ENCODE assay signal across 14 cellular contexts in genomic region chr7:155973451-155973997, GRCh38.
A peak's percentile ranks its signal among the peaks of the same experiment; 100 is the strongest.
DNase-seq lines count a peak whose midpoint lies in the region; ATAC-seq and TF ChIP-seq lines count a peak whose summit lies in the region.
"Had no signal": no experiment of that assay in that cellular context is flagged by ENCODE, and none has a peak within 500 bp of the region (broad histone marks: within the 10 kb centered on the region; RNA-seq: fewer than 3 reads in every experiment).

No MANE protein-coding gene starts in this region.

- no peak for TF ChIP-seq EP300 in gastroesophageal sphincter (IDR thresholded peaks at IDR 0.05)

- H3K27me3 Mint-ChIP-seq in activated CD8-positive, alpha-beta memory T cell treated with anti-CD3 and anti-CD28 coated beads, Interleukin-2, amount 10 ng/mL, durations not matched to agents 7 days and 5 days: peaks cover 12% of the 10 kb centered on the region

- H3K4me3 Mint-ChIP-seq in activated CD8-positive, alpha-beta memory T cell treated with anti-CD3 and anti-CD28 coated beads, Interleukin-2, amount 10 ng/mL, durations not matched to agents 7 days and 5 days: no peak overlapping the region

- CTCF ChIA-PET in activated CD8-positive, alpha-beta memory T cell treated with anti-CD3 and anti-CD28 coated beads, Interleukin-2, amount 10 ng/mL, durations not matched to agents 7 days and 5 days (lab: Charles Lee): no interaction called here

- H3K36me3 ChIP-seq in gastroesophageal sphincter: no peaks in the 10 kb centered on the region

- no peak for TF ChIP-seq POLR2A in gastroesophageal sphincter (IDR thresholded peaks at IDR 0.05)

- peak; percentile 19 for DNase-seq in activated CD8-positive, alpha-beta memory T cell treated with anti-CD3 and anti-CD28 coated beads, Interleukin-2, amount 10 ng/mL, durations not matched to agents 7 days and 5 days
- DNase-seq in activated CD8-positive, alpha-beta memory T cell treated with anti-CD3 and anti-CD28 coated beads, Interleukin-2, amount 50 U/mL, for 4 hours: no peak
- DNase-seq in islet precursor cell (peak; percentile 39), posterior vena cava (ENCODE audit: low spot score) (peak; percentile 73), ureter (ENCODE audit: low spot score) (peak; percentile 24), globus pallidus (ENCODE audit: low spot score) (no peak)
- DNase-seq: GOT3, NCI-H1048, NCI-H146, NCI-H510A treated with DMSO at 0.1 percent for 48 hours, NCI-H82, PC-3 had no signal

- intact Hi-C loops in posterior vena cava (cut with DNase I): no loop called here

- no peak overlapping the region for H3K27ac ChIP-seq in gastroesophageal sphincter

- 25 to 63% methylated on average over 2 of the region's 15 CpGs for WGBS in gastroesophageal sphincter (ENCODE audit: low coverage in 1 of 2), 2 donors

- no peaks in the 10 kb centered on the region for H3K4me1 Mint-ChIP-seq in activated CD8-positive, alpha-beta memory T cell treated with anti-CD3 and anti-CD28 coated beads, Interleukin-2, amount 10 ng/mL, durations not matched to agents 7 days and 5 days

- TF ChIP-seq CTCF in gastroesophageal sphincter (IDR thresholded peaks at IDR 0.05): no peak

- H3K4me1 ChIP-seq in gastroesophageal sphincter: no peaks in the 10 kb centered on the region

- no peaks in the 10 kb centered on the region for H3K9me3 ChIP-seq in gastroesophageal sphincter

- H3K9me3 Mint-ChIP-seq in activated CD8-positive, alpha-beta memory T cell treated with anti-CD3 and anti-CD28 coated beads, Interleukin-2, amount 10 ng/mL, durations not matched to agents 7 days and 5 days (ENCODE audit: low read depth): no peaks in the 10 kb centered on the region

- H3K27ac Mint-ChIP-seq in activated CD8-positive, alpha-beta memory T cell treated with anti-CD3 and anti-CD28 coated beads, Interleukin-2, amount 10 ng/mL, durations not matched to agents 7 days and 5 days: no peak overlapping the region

- no peak overlapping the region for H3K4me3 ChIP-seq in gastroesophageal sphincter

- H3K36me3 Mint-ChIP-seq in activated CD8-positive, alpha-beta memory T cell treated with anti-CD3 and anti-CD28 coated beads, Interleukin-2, amount 10 ng/mL, durations not matched to agents 7 days and 5 days: no peaks in the 10 kb centered on the region

- no peak for ATAC-seq in activated CD8-positive, alpha-beta memory T cell treated with anti-CD3 and anti-CD28 coated beads, Interleukin-2, amount 10 ng/mL, durations not matched to agents 7 days and 5 days
- ATAC-seq in gastroesophageal sphincter (no peak), GM21786 (IDR thresholded peaks at IDR 0.05; ENCODE audit: unreplicated experiment) (no peak)
- ATAC-seq: PC-3 had no signal

- peaks cover 37% of the 10 kb centered on the region for H3K27me3 ChIP-seq in gastroesophageal sphincter

Comparison
In these comparisons a context has a peak if more than half of its experiments do, and no peak if none do; other contexts are left out.
1. DNase-seq: peak in activated CD8-positive, alpha-beta memory T cell treated with anti-CD3 and anti-CD28 coated beads, Interleukin-2, amount 10 ng/mL, durations not matched to agents 7 days and 5 days (single experiment), islet precursor cell (single experiment), posterior vena cava (single experiment) and ureter (single experiment); none in activated CD8-positive, alpha-beta memory T cell treated with anti-CD3 and anti-CD28 coated beads, Interleukin-2, amount 50 U/mL, for 4 hours (single experiment) and globus pallidus (single experiment).